ENCODE assay signal across 14 cellular contexts in genomic region chr1:47091476-47091875, GRCh38. TPM values are rescaled to one million over a fixed set of nuclear protein-coding genes. Genes with fewer than 3 reads are reported as not detected.
DNase-seq lines count a peak whose midpoint lies in the region; ATAC-seq, FAIRE-seq and TF ChIP-seq lines count a peak whose summit lies in the region.
"Not testable (repeated sequence)": the region's sequence is repeated elsewhere in the genome, so short reads cannot be mapped to it uniquely, and the experiment has no call there.
"Had no signal": no experiment of that assay in that cellular context is flagged by ENCODE, and none has a peak within 500 bp of the region (broad histone marks: within the 10 kb centered on the region; RNA-seq: fewer than 3 reads in every experiment).

No MANE protein-coding gene starts in this region.

- H3K9me3 Mint-ChIP-seq in Calu3 (ENCODE audit: low read depth, unreplicated experiment); MCF 10A (ENCODE audit: unreplicated experiment); type B pancreatic cell: not testable (repeated sequence)

- not testable (repeated sequence) for H3K4me3 Mint-ChIP-seq in Calu3 (ENCODE audit: low read depth, unreplicated experiment); MCF 10A (ENCODE audit: unreplicated experiment); type B pancreatic cell

- peak; percentile 92 for FAIRE-seq in GM12892 (lab: Jason Lieb, UNC)

- not testable (repeated sequence) for H4K20me1 ChIP-seq in PC-9 (ENCODE audit: insufficient read depth)

- H3K79me2 ChIP-seq in PC-9 (ENCODE audit: low read depth): not testable (repeated sequence)

- ATAC-seq in lower lobe of right lung: peak; percentile 24 to 41

- TF ChIP-seq CTCF in Calu3 (IDR thresholded peaks at IDR 0.05; ENCODE audit: unreplicated experiment): peak; percentile 37
- peak; percentile 58 for TF ChIP-seq CTCF in PC-9 (conservative IDR thresholded peaks at IDR 0.05)
- TF ChIP-seq CTCF in MCF 10A (IDR thresholded peaks at IDR 0.05; ENCODE audit: unreplicated experiment): peak; percentile 15
- peak; percentile 6 for TF ChIP-seq CTCF in foreskin fibroblast (IDR thresholded peaks at IDR 0.05; ENCODE audit: low read depth, low read length)
- peak; percentile 33 for TF ChIP-seq CTCF in lower lobe of right lung (IDR thresholded peaks at IDR 0.05)
- TF ChIP-seq CTCF in type B pancreatic cell (conservative IDR thresholded peaks at IDR 0.05): peak; percentile 64

- TF ChIP-seq POLR2A in GM12892 (IDR thresholded peaks at IDR 0.05; ENCODE audit: low read depth, low read length): not testable (repeated sequence)

- not testable (repeated sequence) for H3K4me3 ChIP-seq in PC-9; foreskin fibroblast (ENCODE audit: low read depth in 1 of 2, low read length in 2 of 2); lower lobe of right lung

- not testable (repeated sequence) for H3K4me1 ChIP-seq in PC-9 (replicated peaks; ENCODE audit: insufficient read depth); lower lobe of right lung

- POLR2A ChIA-PET in PC-9 (lab: Charles Lee; ENCODE audit: unreplicated experiment); MCF 10A (lab: Yijun Ruan, JAX): not testable (repeated sequence)

- not testable (repeated sequence) for H2AFZ ChIP-seq in PC-9

- TF ChIP-seq RAD21 in Ishikawa (IDR thresholded peaks at IDR 0.05; ENCODE audit: low read depth): peak; percentile 31

- TF ChIP-seq EP300 in Ishikawa (IDR thresholded peaks at IDR 0.05; ENCODE audit: borderline replicate concordance): not testable (repeated sequence)

- not testable (repeated sequence) for H3K9me3 ChIP-seq in PC-9 (ENCODE audit: insufficient read depth, low read depth); lower lobe of right lung

- intact Hi-C loops in Calu3 (cut with micrococcal nuclease; ENCODE audit: unreplicated experiment); PC-9 (cut with micrococcal nuclease; ENCODE audit: unreplicated experiment); MCF 10A (cut with micrococcal nuclease); lower lobe of right lung (cut with DNase I): not testable (repeated sequence)

- not testable (repeated sequence) for BruUV-seq in Calu3 (replicated peaks; lab: Mats Ljungman, UMichigan); PC-9 (replicated peaks; lab: Mats Ljungman, UMichigan); MCF 10A (replicated peaks; lab: Mats Ljungman, UMichigan)

- not testable (repeated sequence) for H3K4me1 Mint-ChIP-seq in Calu3 (ENCODE audit: low read depth, unreplicated experiment); MCF 10A (ENCODE audit: insufficient read depth, unreplicated experiment); type B pancreatic cell (ENCODE audit: unreplicated experiment)

- H3K27me3 ChIP-seq in PC-9 (ENCODE audit: insufficient read depth, low read depth); lower lobe of right lung (ENCODE audit: low read depth): not testable (repeated sequence)

- not testable (repeated sequence) for H3F3A ChIP-seq in PC-9 (ENCODE audit: insufficient read depth, low read depth)

- H3K27ac ChIP-seq in PC-9, lower lobe of right lung: not testable (repeated sequence)

- H3K36me3 Mint-ChIP-seq in Calu3 (ENCODE audit: insufficient read depth, unreplicated experiment); MCF 10A (ENCODE audit: insufficient read depth, unreplicated experiment); type B pancreatic cell: not testable (repeated sequence)

- not testable (repeated sequence) for DNase-seq in Calu3; GM12892 (ENCODE audit: insufficient read length); PC-9; MCF 10A (ENCODE audit: unreplicated experiment); foreskin fibroblast; lower lobe of right lung; type B pancreatic cell (ENCODE audit: extremely low spot score, unreplicated experiment)

- not testable (repeated sequence) for H3K27me3 Mint-ChIP-seq in Calu3 (ENCODE audit: unreplicated experiment); MCF 10A (ENCODE audit: insufficient read depth, unreplicated experiment); type B pancreatic cell

- not testable (repeated sequence) for H3K9me2 ChIP-seq in PC-9 (ENCODE audit: insufficient read depth)

- not testable (repeated sequence) for H3K27ac Mint-ChIP-seq in Calu3 (ENCODE audit: unreplicated experiment); MCF 10A (ENCODE audit: low read depth, unreplicated experiment); type B pancreatic cell

- H3K36me3 ChIP-seq in PC-9 (ENCODE audit: low read depth); lower lobe of right lung: not testable (repeated sequence)

- not testable (repeated sequence) for H3K4me2 ChIP-seq in PC-9

- CTCF ChIA-PET in Calu3 (lab: Charles Lee): not testable (repeated sequence)
- CTCF ChIA-PET in PC-9 (lab: Charles Lee) (interaction anchor here (0.7 kb wide), 1 partner anchor 316 kb away, joined by 4 read pairs; no protein-coding TSS in a partner anchor), MCF 10A (lab: Yijun Ruan, JAX) (interaction anchor here (0.5 kb wide), 1 partner anchor 746 kb away, joined by 5 read pairs; no protein-coding TSS in a partner anchor)

RNA-seq across cellular contexts. Expression of gene CYP4Z1, which starts 24.4 kb away (rescaled TPM):
- not detected in 2 replicates for total RNA-seq in Calu3 (2022)
- not detected for polyA plus RNA-seq in GM12892 (2012; ENCODE audit: missing spikeins)
- total RNA-seq in PC-9 (2021): not detected in 2 replicates
- total RNA-seq in MCF 10A (2022): not detected in 2 replicates
- total RNA-seq in lower lobe of right lung: 1.4 TPM
- total RNA-seq in type B pancreatic cell (ENCODE audit: low replicate concordance): not detected in 2 replicates
- total RNA-seq: activated naive CD8-positive, alpha-beta T cell treated with anti-CD3 and anti-CD28 coated beads, Interleukin-2, amount 10 ng/mL, durations not matched to agents 7 days and 5 days; astrocyte; Daoy; mucosa of gallbladder; progenitor cell of endocrine pancreas; SK-MEL-5 had no signal

RNA-seq across cellular contexts. Expression of gene CYP4A22, which starts 45.8 kb away (rescaled TPM):
- total RNA-seq in Calu3 (2022) (not detected in 2 replicates), PC-9 (2021) (not detected in 2 replicates), MCF 10A (2022) (not detected in 2 replicates), lower lobe of right lung (not detected), type B pancreatic cell (ENCODE audit: low replicate concordance) (not detected in 2 replicates)
- not detected for polyA plus RNA-seq in GM12892 (2012; ENCODE audit: missing spikeins)
- total RNA-seq: activated naive CD8-positive, alpha-beta T cell treated with anti-CD3 and anti-CD28 coated beads, Interleukin-2, amount 10 ng/mL, durations not matched to agents 7 days and 5 days; astrocyte; Daoy; progenitor cell of endocrine pancreas; SK-MEL-5 had no signal

Comparison
In these comparisons a context has a peak if more than half of its experiments do, and no peak if none do; other contexts are left out.
1. CTCF ChIP-seq: peak in every context shown above with its lines; median percentile 64 in type B pancreatic cell; 58 in PC-9; 37 in Calu3; 33 in lower lobe of right lung; 15 in MCF 10A; 6 in foreskin fibroblast.